Comparison of ENCODE assay signal across 8 cellular contexts in the genomic region with DNA sequence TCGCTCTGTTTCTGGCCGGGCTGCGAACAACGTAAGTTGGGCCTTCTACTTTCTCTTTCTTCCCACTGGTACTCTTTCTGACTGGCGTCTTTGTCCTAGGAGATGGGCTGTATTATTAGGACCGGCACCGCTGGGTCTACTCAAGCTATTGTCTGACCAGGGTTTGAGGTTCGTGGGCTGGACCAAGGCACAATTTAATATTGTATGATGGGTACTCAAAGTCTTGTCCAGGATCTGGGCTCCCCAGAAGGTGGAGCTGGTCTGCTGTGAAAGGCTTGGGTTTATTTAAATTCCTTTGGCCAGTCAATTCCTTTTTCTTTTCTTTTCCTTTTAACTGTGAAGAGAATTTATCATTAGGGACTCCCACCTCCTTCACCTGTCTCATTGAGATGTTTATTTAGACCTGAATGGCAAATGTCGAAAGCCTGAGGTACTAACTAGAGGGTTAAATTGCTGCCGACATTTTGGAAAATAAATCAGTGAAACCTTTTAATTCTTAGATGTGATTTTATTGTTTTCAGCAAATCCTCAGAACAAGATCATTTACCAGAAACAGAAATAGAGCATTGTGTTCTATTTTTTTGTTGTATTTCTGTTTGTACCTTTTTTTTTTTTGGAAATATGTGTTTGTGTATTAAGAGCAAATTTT. TPM values are rescaled to one million over a fixed set of nuclear protein-coding genes. Genes with fewer than 3 reads are reported as not detected.
DNase-seq lines count a peak whose midpoint lies in the region; ATAC-seq and TF ChIP-seq lines count a peak whose summit lies in the region.

No MANE protein-coding gene starts in this region.

- H3K4me3 Mint-ChIP-seq in CD8-positive, alpha-beta memory T cell: peak overlapping the region; percentile 58 to 91 (median 80)
- H3K4me3 Mint-ChIP-seq in activated B cell treated with CpG ODN at 0.5 μM for 24 hours (peak overlapping the region; percentile 93), neural progenitor cell (peak overlapping the region; percentile 98)

- peak overlapping the region in 5 of 8 donors; percentile 3 to 80 (median 27) for H3K27ac Mint-ChIP-seq in CD8-positive, alpha-beta memory T cell
- H3K27ac Mint-ChIP-seq in activated B cell treated with CpG ODN at 0.5 μM for 24 hours: peak overlapping the region; percentile 77
- H3K27ac Mint-ChIP-seq in neural progenitor cell: peak overlapping the region; percentile 98

- peak overlapping the region; percentile 40 for H3K4me3 ChIP-seq in CD8-positive, alpha-beta memory T cell (ENCODE audit: low read length)
- H3K4me3 ChIP-seq in HUES64 (ENCODE audit: low read length) (peak overlapping the region; percentile 90), neural progenitor cell (peak overlapping the region; percentile 69)

- H2AFZ ChIP-seq in neural progenitor cell (replicated peaks): peak overlapping the region; percentile 89

- H3K27me3 Mint-ChIP-seq in CD8-positive, alpha-beta memory T cell: peaks cover 27 to 78% of the 10 kb centered on the region in 2 donors
- peaks cover 11% of the 10 kb centered on the region for H3K27me3 Mint-ChIP-seq in activated B cell treated with CpG ODN at 0.5 μM for 24 hours
- H3K27me3 Mint-ChIP-seq in neural progenitor cell (ENCODE audit: insufficient read depth, low read depth): no peaks in the 10 kb centered on the region

- H3K9ac ChIP-seq in HUES64 (ENCODE audit: low read depth, low read length) (no peak overlapping the region), neural progenitor cell (no peak overlapping the region)

- no peak for DNase-seq in CD8-positive, alpha-beta memory T cell
- no peak for DNase-seq in activated B cell treated with CpG ODN at 0.5 μM for 24 hours
- DNase-seq in fibroblast of the conjunctiva (ENCODE audit: low read depth): peak; percentile 57
- DNase-seq in neural progenitor cell (ENCODE audit: low spot score): peak; percentile 37
- DNase-seq in stimulated activated CD4-positive, alpha-beta T cell treated with anti-CD3 and anti-CD28 coated beads, Interleukin-4, amount 100 ng/mL, for 4 hours: no peak

- CTCF ChIA-PET in CD8-positive, alpha-beta memory T cell (lab: Charles Lee): no interaction called here
- CTCF ChIA-PET in activated B cell treated with CpG ODN at 0.5 μM for 24 hours (lab: Charles Lee): no interaction called here

- peaks cover 17% of the 10 kb centered on the region for H3K4me1 ChIP-seq in CD8-positive, alpha-beta memory T cell (ENCODE audit: insufficient read depth, low read length)
- H3K4me1 ChIP-seq in HUES64 (ENCODE audit: insufficient read depth, low read length): peaks cover 13% of the 10 kb centered on the region; the same call in 1 of the 2 replicates
- peaks cover 11% of the 10 kb centered on the region for H3K4me1 ChIP-seq in neural progenitor cell

- TF ChIP-seq CTCF in activated B cell treated with CpG ODN at 0.5 μM for 24 hours (IDR thresholded peaks at IDR 0.05) (no peak), neural progenitor cell (IDR thresholded peaks at IDR 0.05) (peak; percentile 50)

- H3F3A ChIP-seq in neural progenitor cell (ENCODE audit: low read depth): peaks cover 18% of the 10 kb centered on the region

- peak overlapping the region; percentile 80 for H3K4me2 ChIP-seq in neural progenitor cell

- H3K36me3 Mint-ChIP-seq in CD8-positive, alpha-beta memory T cell: no peaks in the 10 kb centered on the region
- H3K36me3 Mint-ChIP-seq in activated B cell treated with CpG ODN at 0.5 μM for 24 hours (ENCODE audit: low read depth): peaks cover 5% of the 10 kb centered on the region
- peaks cover 11% of the 10 kb centered on the region for H3K36me3 Mint-ChIP-seq in neural progenitor cell

- H4K20me1 ChIP-seq in neural progenitor cell (ENCODE audit: low read depth): no peaks in the 10 kb centered on the region

- ATAC-seq in GM19395 (IDR thresholded peaks at IDR 0.05; ENCODE audit: unreplicated experiment) (peak; percentile 37), activated B cell treated with CpG ODN at 0.5 μM for 24 hours (ENCODE audit: low read depth) (no peak), HG02588 (IDR thresholded peaks at IDR 0.05; ENCODE audit: unreplicated experiment) (no peak)

- POLR2A ChIA-PET in CD8-positive, alpha-beta memory T cell (lab: Charles Lee): no interaction called here
- POLR2A ChIA-PET in activated B cell treated with CpG ODN at 0.5 μM for 24 hours (lab: Charles Lee): no interaction called here

- H3K36me3 ChIP-seq in CD8-positive, alpha-beta memory T cell (ENCODE audit: insufficient read depth, low read length): no peaks in the 10 kb centered on the region
- H3K36me3 ChIP-seq in HUES64 (ENCODE audit: insufficient read depth, low read length) (peaks cover 13% of the 10 kb centered on the region; the same call in 1 of the 2 replicates), neural progenitor cell (peaks cover 2% of the 10 kb centered on the region)

- peaks cover 16% of the 10 kb centered on the region for H3K27me3 ChIP-seq in CD8-positive, alpha-beta memory T cell (ENCODE audit: insufficient read depth, low read length, poor library complexity, severe bottlenecking)
- H3K27me3 ChIP-seq in HUES64 (ENCODE audit: insufficient read depth, low read length) (no peaks in the 10 kb centered on the region), neural progenitor cell (no peaks in the 10 kb centered on the region)

- peaks cover 10 to 20% (median 17%) of the 10 kb centered on the region in 3 donors for H3K4me1 Mint-ChIP-seq in CD8-positive, alpha-beta memory T cell
- H3K4me1 Mint-ChIP-seq in activated B cell treated with CpG ODN at 0.5 μM for 24 hours: peaks cover 21% of the 10 kb centered on the region
- H3K4me1 Mint-ChIP-seq in neural progenitor cell: peaks cover 26% of the 10 kb centered on the region

- H3K27ac ChIP-seq in CD8-positive, alpha-beta memory T cell (ENCODE audit: low read depth, low read length): no peak overlapping the region
- H3K27ac ChIP-seq in HUES64 (ENCODE audit: low read depth, low read length) (no peak overlapping the region), neural progenitor cell (no peak overlapping the region)

- intact Hi-C loops in activated B cell treated with CpG ODN at 0.5 μM for 24 hours (cut with micrococcal nuclease): loop anchor here (2.0 kb wide), 1 partner anchor 1732 kb away; a partner anchor contains a TSS

- H3K9me3 Mint-ChIP-seq in CD8-positive, alpha-beta memory T cell: peaks cover 0 to 2% (median 0%) of the 10 kb centered on the region in 5 donors
- H3K9me3 Mint-ChIP-seq in activated B cell treated with CpG ODN at 0.5 μM for 24 hours (no peaks in the 10 kb centered on the region), neural progenitor cell (no peaks in the 10 kb centered on the region)

- no peaks in the 10 kb centered on the region for H3K9me3 ChIP-seq in CD8-positive, alpha-beta memory T cell (ENCODE audit: low read length)
- H3K9me3 ChIP-seq in HUES64 (ENCODE audit: insufficient read depth, low read depth, low read length) (no peaks in the 10 kb centered on the region), neural progenitor cell (ENCODE audit: low read depth) (no peaks in the 10 kb centered on the region)

- H3K79me2 ChIP-seq in neural progenitor cell (ENCODE audit: low read depth): peaks cover 53% of the 10 kb centered on the region

- WGBS in HUES64: 14% methylated on average over 10 of the region's 10 CpGs

RNA-seq across cellular contexts. Expression of a gene that starts 0.4 kb away (rescaled TPM):
- total RNA-seq in CD8-positive, alpha-beta memory T cell: under 1 TPM; 0.46 to 0.62 TPM
- polyA plus RNA-seq in CD8-positive, alpha-beta memory T cell: not detected
- polyA plus RNA-seq in HUES64 (2013, experiment 1 of 2): 9.3 TPM
- polyA plus RNA-seq in HUES64 (2013, experiment 2 of 2): 10.3 TPM
- total RNA-seq in activated B cell treated with CpG ODN at 0.5 μM for 24 hours: 0.84 and 1.0 TPM in 2 replicates
- 33.5 and 62.4 TPM in 2 replicates for total RNA-seq in neural progenitor cell (ENCODE audit: low replicate concordance)

RNA-seq across cellular contexts. Expression of a gene that starts 0.8 kb away (rescaled TPM):
- under 1 TPM; 0.18 to 0.20 TPM for total RNA-seq in CD8-positive, alpha-beta memory T cell
- not detected for polyA plus RNA-seq in CD8-positive, alpha-beta memory T cell
- 4.5 TPM for polyA plus RNA-seq in HUES64 (2013, experiment 1 of 2)
- 6.0 TPM for polyA plus RNA-seq in HUES64 (2013, experiment 2 of 2)
- total RNA-seq in activated B cell treated with CpG ODN at 0.5 μM for 24 hours: 0.27 and 0.34 TPM in 2 replicates
- 8.0 and 8.6 TPM in 2 replicates for total RNA-seq in neural progenitor cell (ENCODE audit: low replicate concordance)

RNA-seq across cellular contexts. Expression of a gene that starts 39.1 kb away (rescaled TPM):
- under 1 TPM in 1 of 2 experiments, not detected in 1; 0.51 TPM for total RNA-seq in CD8-positive, alpha-beta memory T cell
- polyA plus RNA-seq in CD8-positive, alpha-beta memory T cell: 0.05 TPM
- 11.1 TPM for polyA plus RNA-seq in HUES64 (2013, experiment 1 of 2)
- polyA plus RNA-seq in HUES64 (2013, experiment 2 of 2): 13.1 TPM
- total RNA-seq in activated B cell treated with CpG ODN at 0.5 μM for 24 hours (not detected in 2 replicates), neural progenitor cell (ENCODE audit: low replicate concordance) (18.6 and 19.3 TPM in 2 replicates)

Comparison
In these comparisons a context has a peak if more than half of its experiments do, and no peak if none do; other contexts are left out.
1. DNase-seq: peak in fibroblast of the conjunctiva (single experiment) and neural progenitor cell (single experiment); none in CD8-positive, alpha-beta memory T cell (0 of 5), activated B cell treated with CpG ODN at 0.5 μM for 24 hours (single experiment) and stimulated activated CD4-positive, alpha-beta T cell treated with anti-CD3 and anti-CD28 coated beads, Interleukin-4, amount 100 ng/mL, for 4 hours (0 of 2).
2. H3K4me3 ChIP-seq: peak in every context shown above with its lines; median percentile 90 in HUES64; 69 in neural progenitor cell; 40 in CD8-positive, alpha-beta memory T cell.
3. H3K27ac Mint-ChIP-seq: peak in every context shown above with its lines; median percentile 98 in neural progenitor cell; 77 in activated B cell treated with CpG ODN at 0.5 μM for 24 hours; 27 in CD8-positive, alpha-beta memory T cell.
4. RNA of a gene that starts 0.4 kb away (total RNA-seq): 33.5 to 62.4 TPM in neural progenitor cell; 0.84 to 1.0 TPM in activated B cell treated with CpG ODN at 0.5 μM for 24 hours and 0.46 to 0.62 TPM in CD8-positive, alpha-beta memory T cell; every median in the first group is over 10 times any median in the second.
5. RNA of a gene that starts 39.1 kb away (total RNA-seq): 18.6 to 19.3 TPM in neural progenitor cell; 0.51 TPM in CD8-positive, alpha-beta memory T cell and not detected in activated B cell treated with CpG ODN at 0.5 μM for 24 hours; every median in the first group is over 10 times any median in the second.
6. Peak in every context shown above with its lines, with median percentiles within 50 percentile points of each other: H3K4me3 Mint-ChIP-seq.